In genomic region chr14:73462078-73462715, GRCh38 we compare ENCODE assay signal across 1 cellular context.
TF ChIP-seq lines count a peak whose summit lies in the region.

No MANE protein-coding gene starts in this region.

TF ChIP-seq in K562, 482 proteins besides CTCF, POLR2A, EP300 and RAD21 (continued from another document and continues in another):
- TF ChIP-seq RBBP5 (IDR thresholded peaks at IDR 0.05; ENCODE audit: borderline replicate concordance, insufficient read depth, low read length, poor library complexity, severe bottlenecking): no peak
- no peak for TF ChIP-seq MBD1 (CRISPR knock-in tag; IDR thresholded peaks at IDR 0.05)
- no peak for TF ChIP-seq ZFP36 (IDR thresholded peaks at IDR 0.05; ENCODE audit: low read depth, low read length, partially characterized antibody)
- TF ChIP-seq TEAD2 (tag; IDR thresholded peaks at IDR 0.05): no peak
- TF ChIP-seq SLC30A9 (CRISPR knock-in tag; IDR thresholded peaks at IDR 0.05): no peak
- no peak for TF ChIP-seq ETV5 (CRISPR knock-in tag; IDR thresholded peaks at IDR 0.05; ENCODE audit: low read depth)
- TF ChIP-seq SP1 (CRISPR knock-in tag; IDR thresholded peaks at IDR 0.05): no peak
- TF ChIP-seq DPF2 (IDR thresholded peaks at IDR 0.05): peak; percentile 81
- TF ChIP-seq RUNX1 (IDR thresholded peaks at IDR 0.05; ENCODE audit: low read depth): no peak
- no peak for TF ChIP-seq PHTF2 (CRISPR knock-in tag; IDR thresholded peaks at IDR 0.05)
- TF ChIP-seq FOXP4 (CRISPR knock-in tag; IDR thresholded peaks at IDR 0.05; ENCODE audit: borderline replicate concordance): no peak
- no peak for TF ChIP-seq MIER1 (IDR thresholded peaks at IDR 0.05; ENCODE audit: low read depth)
- peak; percentile 81 for TF ChIP-seq CEBPB (tag; IDR thresholded peaks at IDR 0.05)
- no peak for TF ChIP-seq STAT6 (CRISPR knock-in tag; IDR thresholded peaks at IDR 0.05)
- TF ChIP-seq CEBPG (CRISPR knock-in tag; IDR thresholded peaks at IDR 0.05): peak; percentile 75; the same call in 1 of the 2 replicates
- TF ChIP-seq CEBPG (tag; conservative IDR thresholded peaks at IDR 0.05 in 1 of 2, IDR thresholded peaks at IDR 0.05 in 1 of 2): peak in 1 of 2 experiments; percentile 44; a peak in 1 of 4 replicates
- TF ChIP-seq SNRNP70 (optimal IDR thresholded peaks at IDR 0.05; ENCODE audit: low read depth, low read length): no peak
- TF ChIP-seq ZNF764 (CRISPR knock-in tag; IDR thresholded peaks at IDR 0.05; ENCODE audit: low read depth): no peak
- no peak for TF ChIP-seq CREB3L1 (IDR thresholded peaks at IDR 0.05; ENCODE audit: borderline replicate concordance, low read depth)
- TF ChIP-seq HES1 (IDR thresholded peaks at IDR 0.05; ENCODE audit: low read depth): no peak
- no peak for TF ChIP-seq CBX3 (IDR thresholded peaks at IDR 0.05; ENCODE audit: borderline replicate concordance in 1 of 2, low read length in 2 of 2)
- peak; percentile 51; the same call in 1 of the 2 replicates for TF ChIP-seq ZBTB2 (IDR thresholded peaks at IDR 0.05)
- no peak for TF ChIP-seq POLR3A (IDR thresholded peaks at IDR 0.05; ENCODE audit: borderline replicate concordance, extremely low read depth, insufficient read depth, insufficient read length)
- TF ChIP-seq ZNF316 (IDR thresholded peaks at IDR 0.05): peak; percentile 59
- TF ChIP-seq DNMT1 (IDR thresholded peaks at IDR 0.05): no peak
- no peak; the same call in 1 of the 2 replicates for TF ChIP-seq MTA1 (IDR thresholded peaks at IDR 0.05; ENCODE audit: borderline replicate concordance)
- no peak for TF ChIP-seq ZNF592 (IDR thresholded peaks at IDR 0.05)
- TF ChIP-seq ZNF133 (CRISPR knock-in tag; IDR thresholded peaks at IDR 0.05): no peak
- no peak for TF ChIP-seq NCOR1 (IDR thresholded peaks at IDR 0.05)
- no peak for TF ChIP-seq ZNF395 (CRISPR knock-in tag; IDR thresholded peaks at IDR 0.05)
- no peak for TF ChIP-seq CUX1 (CRISPR knock-in tag; IDR thresholded peaks at IDR 0.05)
- no peak for TF ChIP-seq MCM2 (IDR thresholded peaks at IDR 0.05; ENCODE audit: low read depth)
- TF ChIP-seq TBL1XR1 (IDR thresholded peaks at IDR 0.05; ENCODE audit: low read length in 2 of 2): no peak
- no peak for TF ChIP-seq SMAD1 (IDR thresholded peaks at IDR 0.05; ENCODE audit: low read depth, low read length, partially characterized antibody)
- no peak for TF ChIP-seq MTF1 (CRISPR knock-in tag; IDR thresholded peaks at IDR 0.05; ENCODE audit: borderline replicate concordance)
- TF ChIP-seq GMEB1 (CRISPR knock-in tag; IDR thresholded peaks at IDR 0.05): no peak
- TF ChIP-seq LEF1 (IDR thresholded peaks at IDR 0.05): peak; percentile 25; the same call in 1 of the 2 replicates
